Comparison of ENCODE assay signal across 8 cellular contexts in the genomic region with DNA sequence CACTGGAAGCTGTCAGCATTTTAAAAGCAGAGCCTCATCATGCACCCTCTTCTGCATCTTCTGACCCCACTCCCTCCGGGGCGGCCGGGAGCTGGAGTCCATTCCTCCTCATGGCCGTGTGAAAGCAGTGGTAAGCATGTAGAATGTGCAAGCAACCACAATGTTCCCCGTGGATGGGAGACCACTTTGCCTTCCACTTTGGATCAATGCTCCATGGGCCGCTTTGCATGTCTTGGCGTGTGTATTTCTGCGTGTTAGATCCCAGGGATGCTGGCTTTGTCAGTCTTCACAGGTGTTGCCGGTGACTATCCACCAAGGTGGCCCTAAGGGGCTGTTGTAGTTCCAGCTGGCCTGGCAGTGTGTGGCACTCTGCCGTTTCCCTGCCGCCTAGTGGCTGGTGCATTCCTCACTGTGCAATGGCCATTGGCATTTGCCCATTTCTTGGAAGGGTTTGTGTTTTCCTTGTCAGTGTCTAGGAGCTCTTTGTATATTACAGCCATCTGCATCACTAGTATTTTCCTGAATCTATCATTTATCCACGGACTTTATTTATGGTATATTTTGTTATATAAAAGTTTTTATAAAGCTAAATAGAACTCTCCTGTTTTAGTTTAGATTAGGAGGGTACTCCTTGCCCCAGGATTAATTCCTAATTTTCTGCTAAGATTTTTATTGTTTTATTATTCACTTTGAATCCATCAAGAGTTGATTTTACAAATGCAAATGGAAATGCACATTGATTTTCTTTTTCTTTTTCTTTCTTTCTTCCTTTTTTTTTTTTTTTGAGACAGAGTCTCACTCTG. TPM values are rescaled to one million over a fixed set of nuclear protein-coding genes. Genes with fewer than 3 reads are reported as not detected.
DNase-seq lines count a peak whose midpoint lies in the region; ATAC-seq and TF ChIP-seq lines count a peak whose summit lies in the region.

No MANE protein-coding gene starts in this region.

- DNase-seq in DND-41 (no peak), NCI-H460 (ENCODE audit: extremely low read depth, low read depth) (peak; percentile 87), dorsolateral prefrontal cortex (peak; percentile 58 to 82 (median 70)), occipital lobe (lab: John Stamatoyannopoulos, UW) (peak; percentile 17), retina (no peak), glutamatergic neuron (no peak)
- DNase-seq in activated CD4-positive, alpha-beta T cell treated with anti-CD3 and anti-CD28 coated beads, Interleukin-2, amount 10 ng/mL, durations not matched to agents 24 days and 14 days: no peak

- no peak overlapping the region for H3K27ac ChIP-seq in DND-41 (ENCODE audit: low read length)
- H3K27ac ChIP-seq in dorsolateral prefrontal cortex: peak overlapping the region in 58 of 59 donors; percentile 42 to 96 (median 86)

- no peak overlapping the region for H3K27ac Mint-ChIP-seq in glutamatergic neuron (ENCODE audit: unreplicated experiment)
- H3K27ac Mint-ChIP-seq in activated CD4-positive, alpha-beta T cell treated with anti-CD3 and anti-CD28 coated beads, Interleukin-2, amount 10 ng/mL, durations not matched to agents 24 days and 14 days: no peak overlapping the region

- no peak overlapping the region for H3K4me3 Mint-ChIP-seq in glutamatergic neuron (ENCODE audit: unreplicated experiment)
- no peak overlapping the region for H3K4me3 Mint-ChIP-seq in activated CD4-positive, alpha-beta T cell treated with anti-CD3 and anti-CD28 coated beads, Interleukin-2, amount 10 ng/mL, durations not matched to agents 24 days and 14 days

- H2AFZ ChIP-seq in DND-41 (ENCODE audit: low read depth, low read length): no peak overlapping the region

- H4K20me1 ChIP-seq in DND-41 (ENCODE audit: insufficient read depth, low read length): peaks cover 6% of the 10 kb centered on the region; the same call in 1 of the 2 replicates

- H3K4me1 Mint-ChIP-seq in glutamatergic neuron (ENCODE audit: low read depth, unreplicated experiment): no peaks in the 10 kb centered on the region
- peaks cover 3% of the 10 kb centered on the region for H3K4me1 Mint-ChIP-seq in activated CD4-positive, alpha-beta T cell treated with anti-CD3 and anti-CD28 coated beads, Interleukin-2, amount 10 ng/mL, durations not matched to agents 24 days and 14 days

- H3K4me2 ChIP-seq in DND-41 (ENCODE audit: insufficient read depth, low read length): no peak overlapping the region

- peaks cover 15% of the 10 kb centered on the region for H3K27me3 ChIP-seq in DND-41 (ENCODE audit: insufficient read depth, low read length, poor library complexity)
- no peaks in the 10 kb centered on the region for H3K27me3 ChIP-seq in dorsolateral prefrontal cortex

- peaks cover 8% of the 10 kb centered on the region for H3K27me3 Mint-ChIP-seq in glutamatergic neuron (ENCODE audit: unreplicated experiment)
- H3K27me3 Mint-ChIP-seq in activated CD4-positive, alpha-beta T cell treated with anti-CD3 and anti-CD28 coated beads, Interleukin-2, amount 10 ng/mL, durations not matched to agents 24 days and 14 days: peaks cover 2% of the 10 kb centered on the region

- H3K9me3 Mint-ChIP-seq in glutamatergic neuron (ENCODE audit: unreplicated experiment): peaks cover 9% of the 10 kb centered on the region
- H3K9me3 Mint-ChIP-seq in activated CD4-positive, alpha-beta T cell treated with anti-CD3 and anti-CD28 coated beads, Interleukin-2, amount 10 ng/mL, durations not matched to agents 24 days and 14 days: no peaks in the 10 kb centered on the region

- intact Hi-C loops in dorsolateral prefrontal cortex (cut with DNase I): loop anchor here in 1 of 2 donors (1.0 to 2.0 kb wide), 2 partner anchors 25 to 106 kb away; a partner anchor contains a TSS
- intact Hi-C loops in activated CD4-positive, alpha-beta T cell treated with anti-CD3 and anti-CD28 coated beads, Interleukin-2, amount 10 ng/mL, durations not matched to agents 24 days and 14 days (cut with micrococcal nuclease): no loop called here

- no peaks in the 10 kb centered on the region for H3K36me3 ChIP-seq in DND-41 (ENCODE audit: insufficient read depth, low read length)

- no peaks in the 10 kb centered on the region for H3K79me2 ChIP-seq in DND-41 (ENCODE audit: insufficient read depth, low read length)

- ATAC-seq in DND-41 (ENCODE audit: insufficient read depth, low read depth) (no peak), GM21717 (IDR thresholded peaks at IDR 0.05; ENCODE audit: unreplicated experiment) (no peak)

- no peaks in the 10 kb centered on the region for H3K9me3 ChIP-seq in DND-41 (ENCODE audit: insufficient read depth, low read length, severe bottlenecking)

- H3K4me1 ChIP-seq in DND-41 (ENCODE audit: insufficient read depth, low read length): no peaks in the 10 kb centered on the region

- peaks cover 5% of the 10 kb centered on the region for H3K36me3 Mint-ChIP-seq in glutamatergic neuron (ENCODE audit: unreplicated experiment)
- H3K36me3 Mint-ChIP-seq in activated CD4-positive, alpha-beta T cell treated with anti-CD3 and anti-CD28 coated beads, Interleukin-2, amount 10 ng/mL, durations not matched to agents 24 days and 14 days (ENCODE audit: low read depth): no peaks in the 10 kb centered on the region

- no peak overlapping the region for H3K9ac ChIP-seq in DND-41 (ENCODE audit: low read depth, low read length)

- TF ChIP-seq CTCF in DND-41 (IDR thresholded peaks at IDR 0.05; ENCODE audit: borderline replicate concordance, extremely low read depth, low read length, poor library complexity, severe bottlenecking): peak; percentile 48
- peak; percentile 27 to 86 (median 68) for TF ChIP-seq CTCF in dorsolateral prefrontal cortex (IDR thresholded peaks at IDR 0.05 in 54 of 56, conservative IDR thresholded peaks at IDR 0.05 in 2 of 56; ENCODE audit: low read depth in 1 of 56, partially characterized antibody in 56 of 56)
- no peak for TF ChIP-seq CTCF in glutamatergic neuron (IDR thresholded peaks at IDR 0.05; ENCODE audit: partially characterized antibody, unreplicated experiment)

- H3K4me3 ChIP-seq in DND-41 (ENCODE audit: low read depth in 1 of 2, low read length in 2 of 2) (no peak overlapping the region), dorsolateral prefrontal cortex (peak overlapping the region in 1 of 59 donors; percentile 11)

RNA-seq across cellular contexts. Expression of a gene that starts 5.8 kb away (rescaled TPM):
- total RNA-seq in NCI-H460 (2014; rRNA removed; shearing (Covaris generic)): 403 and 460 TPM in 2 replicates
- polyA plus RNA-seq in NCI-H460 (2014; cell fraction: nucleus; rRNA removed): 880 and 904 TPM in 2 replicates
- total RNA-seq in dorsolateral prefrontal cortex (1 to 10 TPM in 21 of 120 experiments, under 1 TPM in 63, not detected in 36; 0.32 to 1.7 (median 0.67) TPM), occipital lobe (0.31 TPM), glutamatergic neuron (ENCODE audit: unreplicated experiment) (not detected)
- not detected in 2 replicates for total RNA-seq in activated CD4-positive, alpha-beta T cell treated with anti-CD3 and anti-CD28 coated beads, Interleukin-2, amount 10 ng/mL, durations not matched to agents 24 days and 14 days

RNA-seq across cellular contexts. Expression of a gene that starts 37.5 kb away (rescaled TPM):
- total RNA-seq in NCI-H460 (2014; rRNA removed; shearing (Covaris generic)): not detected in 2 replicates
- not detected in 2 replicates for polyA plus RNA-seq in NCI-H460 (2014; cell fraction: nucleus; rRNA removed)
- 1 to 10 TPM in 15 of 120 experiments, under 1 TPM in 42, not detected in 63; 0.20 to 4.0 (median 0.66) TPM for total RNA-seq in dorsolateral prefrontal cortex
- 1.9 TPM for total RNA-seq in occipital lobe
- not detected for total RNA-seq in glutamatergic neuron (ENCODE audit: unreplicated experiment)
- total RNA-seq in activated CD4-positive, alpha-beta T cell treated with anti-CD3 and anti-CD28 coated beads, Interleukin-2, amount 10 ng/mL, durations not matched to agents 24 days and 14 days: not detected in 2 replicates

Comparison
In these comparisons a context has a peak if more than half of its experiments do, and no peak if none do; other contexts are left out.
1. DNase-seq: peak in NCI-H460 (single experiment), dorsolateral prefrontal cortex (10 of 10) and occipital lobe (single experiment); none in DND-41 (single experiment), retina (single experiment), glutamatergic neuron (single experiment) and activated CD4-positive, alpha-beta T cell treated with anti-CD3 and anti-CD28 coated beads, Interleukin-2, amount 10 ng/mL, durations not matched to agents 24 days and 14 days (single experiment).
2. RNA of a gene that starts 5.8 kb away (total RNA-seq): 403 to 460 TPM in NCI-H460; 0.32 to 1.7 TPM in dorsolateral prefrontal cortex, 0.31 TPM in occipital lobe (single experiment), not detected in glutamatergic neuron (single experiment) and not detected in activated CD4-positive, alpha-beta T cell treated with anti-CD3 and anti-CD28 coated beads, Interleukin-2, amount 10 ng/mL, durations not matched to agents 24 days and 14 days; every median in the first group is over 100 times any median in the second.